In genomic region chr6:7138111-7138510, GRCh38 we compare ENCODE assay signal across 1 cellular context.
TF ChIP-seq lines count a peak whose summit lies in the region.

No MANE protein-coding gene starts in this region.

TF ChIP-seq in HepG2, 621 proteins besides CTCF, POLR2A, EP300 and RAD21:
- TF ChIP-seq PAWR (CRISPR knock-in tag; IDR thresholded peaks at IDR 0.05; ENCODE audit: borderline replicate concordance) (no peak), ZNF678 (CRISPR knock-in tag; IDR thresholded peaks at IDR 0.05) (no peak), NFYC (CRISPR knock-in tag; IDR thresholded peaks at IDR 0.05) (0 out of 2 replicates have a peak, but pooled peaks have one; percentile 10), ZNF446 (CRISPR knock-in tag; IDR thresholded peaks at IDR 0.05) (no peak), ZBTB34 (CRISPR knock-in tag; IDR thresholded peaks at IDR 0.05) (no peak), ZFY (CRISPR knock-in tag; IDR thresholded peaks at IDR 0.05) (0 out of 2 replicates have a peak, but pooled peaks have one; percentile 1)
TF ChIP-seq in HepG2: peak in this region for 2.
